29 cellular contexts compared by ENCODE assay signal in the genomic region with DNA sequence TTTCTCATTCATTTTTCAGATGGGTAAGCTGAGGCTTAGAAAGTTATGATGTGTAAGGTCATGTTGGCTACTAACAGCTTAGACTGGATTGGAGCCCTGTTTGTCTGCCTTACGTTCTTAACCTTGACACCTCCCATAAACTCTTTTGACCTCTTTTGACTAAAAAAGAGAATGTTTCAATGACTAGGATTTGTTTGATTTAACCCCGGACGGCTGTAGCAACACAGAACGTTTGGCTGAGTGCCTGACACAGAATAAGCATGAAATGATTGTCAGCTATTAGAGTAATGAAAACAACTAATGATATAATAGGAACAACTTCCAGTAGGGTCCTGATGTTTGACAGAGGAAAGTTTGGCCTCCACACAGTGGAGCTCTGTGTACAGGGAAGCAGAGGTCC.
"Had no signal": no experiment of that assay in that cellular context is flagged by ENCODE, and none has a peak within 500 bp of the region (broad histone marks: within the 10 kb centered on the region; RNA-seq: fewer than 3 reads in every experiment).

No MANE protein-coding gene starts in this region.

- H3K4me3 ChIP-seq: body of pancreas, colonic mucosa, dorsolateral prefrontal cortex, esophagus squamous epithelium had no signal

- H3K9me3 ChIP-seq: colonic mucosa had no signal

- H3K27ac ChIP-seq: body of pancreas, colonic mucosa, dorsolateral prefrontal cortex, epithelial cell of prostate, esophagus squamous epithelium, VCaP had no signal

- H3K4me1 ChIP-seq: body of pancreas, colonic mucosa had no signal

- ATAC-seq: activated naive CD4-positive, alpha-beta T cell treated with anti-CD3 and anti-CD28 coated beads, Interleukin-2, amount 50 U/mL, for 72 hours; activated T-cell treated with anti-CD3 and anti-CD28 coated beads, Interleukin-2, amount 50 U/mL, for 72 hours; body of pancreas; WTC11 had no signal

- DNase-seq: activated CD4-positive, alpha-beta memory T cell treated with anti-CD3 and anti-CD28 coated beads, Interleukin-2, amount 10 ng/mL, durations not matched to agents 7 days and 5 days; activated CD4-positive, alpha-beta T cell treated with anti-CD3 and anti-CD28 coated beads for 1 hour; activated CD4-positive, alpha-beta T cell treated with anti-CD3 and anti-CD28 coated beads for 4 hours; activated CD4-positive, alpha-beta T cell treated with anti-CD3 and anti-CD28 coated beads, Interleukin-2, amount 10 ng/mL, durations not matched to agents 7 days and 5 days; activated CD4-positive, alpha-beta T cell treated with anti-CD3 and anti-CD28 coated beads, Interleukin-2, amount 50 U/mL, for 4 hours; activated CD8-positive, alpha-beta memory T cell treated with anti-CD3 and anti-CD28 coated beads, Interleukin-2, amount 50 U/mL, for 48 hours; activated gamma-delta T cell; activated naive CD4-positive, alpha-beta T cell; activated naive CD4-positive, alpha-beta T cell treated with anti-CD3 and anti-CD28 coated beads, Interleukin-2, amount 10 ng/mL, durations not matched to agents 7 days and 5 days; activated T-cell treated with anti-CD3 and anti-CD28 coated beads for 4 hours; activated T-cell treated with anti-CD3 and anti-CD28 coated beads, Interleukin-2, amount 50 U/mL, for 24 hours; activated T-cell treated with anti-CD3 and anti-CD28 coated beads, Interleukin-2, amount 50 U/mL, for 72 hours; amniotic stem cell; anterior cingulate cortex; body of pancreas; caudate nucleus; cerebellar nuclear complex; colonic mucosa; dorsolateral prefrontal cortex; effector memory CD4-positive, alpha-beta T cell; endodermal cell; esophagus squamous epithelium; foreskin fibroblast; head of caudate nucleus; T-helper 2 cell had no signal

- H3K27me3 ChIP-seq: body of pancreas, colonic mucosa had no signal

- H3K36me3 ChIP-seq: colonic mucosa, esophagus squamous epithelium had no signal
